12 cellular contexts compared by ENCODE assay signal in the genomic region with DNA sequence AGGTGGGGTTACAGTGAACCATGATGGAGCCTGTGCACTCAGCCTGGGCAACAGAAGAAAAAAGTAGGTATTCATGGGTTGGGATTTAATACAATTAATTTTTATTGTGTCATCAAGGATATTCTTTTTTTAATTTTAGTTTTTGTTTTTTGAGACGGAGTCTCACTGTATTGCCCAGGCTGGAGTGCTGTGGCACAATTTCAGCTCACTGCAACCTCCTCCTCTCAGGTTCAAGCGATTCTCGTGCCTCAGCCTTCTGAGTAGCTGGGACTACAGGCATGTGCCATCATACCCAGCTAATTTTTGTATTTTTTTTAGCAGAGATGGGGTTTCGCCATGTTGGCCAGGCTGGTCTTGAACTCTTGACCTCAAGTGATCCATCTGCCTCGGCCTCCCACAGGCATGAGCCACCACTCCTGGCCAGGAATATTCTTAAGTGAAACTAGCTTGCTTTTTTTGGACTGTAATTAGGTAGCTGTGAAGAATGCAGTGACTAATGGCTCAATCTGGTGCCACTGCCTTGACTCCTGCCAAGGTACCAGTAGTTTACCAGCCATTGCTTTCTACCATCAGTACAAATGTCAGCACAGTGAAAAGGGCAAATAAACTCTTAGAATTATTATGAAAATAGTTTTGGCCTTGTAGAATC. TPM values are rescaled to one million over a fixed set of nuclear protein-coding genes. Genes with fewer than 3 reads are reported as not detected.
DNase-seq lines count a peak whose midpoint lies in the region; ATAC-seq and TF ChIP-seq lines count a peak whose summit lies in the region.
"Had no signal": no experiment of that assay in that cellular context is flagged by ENCODE, and none has a peak within 500 bp of the region (broad histone marks: within the 10 kb centered on the region; RNA-seq: fewer than 3 reads in every experiment).

No MANE protein-coding gene starts in this region.

- peaks cover 42% of the 10 kb centered on the region for H3K4me1 Mint-ChIP-seq in stimulated activated naive CD8-positive, alpha-beta T cell treated with anti-CD3 and anti-CD28 coated beads, Interleukin-15, amount 100 ng/mL, for 72 hours

- no peak overlapping the region for H2AFZ ChIP-seq in DND-41 (ENCODE audit: low read depth, low read length)
- H2AFZ ChIP-seq: neural progenitor cell had no signal

- no peak overlapping the region for H3K27ac ChIP-seq in DND-41 (ENCODE audit: low read length)
- H3K27ac ChIP-seq: neural progenitor cell had no signal

- peaks cover 25% of the 10 kb centered on the region for H3K4me1 ChIP-seq in DND-41 (ENCODE audit: insufficient read depth, low read length)

- peaks cover 49% of the 10 kb centered on the region; the same call in 1 of the 2 replicates for H4K20me1 ChIP-seq in DND-41 (ENCODE audit: insufficient read depth, low read length)

- no peak for ATAC-seq in DND-41 (ENCODE audit: insufficient read depth, low read depth)
- ATAC-seq in omental fat pad (ENCODE audit: low FRiP score), result peak; percentile 55
- ATAC-seq in stimulated activated naive CD8-positive, alpha-beta T cell treated with anti-CD3 and anti-CD28 coated beads, Interleukin-15, amount 100 ng/mL, for 72 hours, result no peak

- DNase-seq in DND-41, result no peak
- peak; percentile 31 for DNase-seq in NCI-H1694 treated with DMSO at 0.1 percent for 48 hours (lab: John Stamatoyannopoulos, UW)
- peak; percentile 44 for DNase-seq in choroid plexus epithelial cell (ENCODE audit: low read depth)
- no peak for DNase-seq in omental fat pad (ENCODE audit: low spot score)
- no peak for DNase-seq in NOMO-1 (lab: John Stamatoyannopoulos, UW; ENCODE audit: unreplicated experiment in 2 of 2)
- DNase-seq in activated CD8-positive, alpha-beta memory T cell treated with anti-CD3 and anti-CD28 coated beads, Interleukin-2, amount 50 U/mL, for 48 hours, result no peak
- DNase-seq in stimulated activated naive CD8-positive, alpha-beta T cell treated with anti-CD3 and anti-CD28 coated beads, Interleukin-15, amount 100 ng/mL, for 72 hours, result no peak
- DNase-seq in stimulated activated naive CD4-positive, alpha-beta T cell (lab: John Stamatoyannopoulos, UW), result no peak
- DNase-seq: head of caudate nucleus, NCI-H345 had no signal

- H3K4me3 Mint-ChIP-seq in stimulated activated naive CD8-positive, alpha-beta T cell treated with anti-CD3 and anti-CD28 coated beads, Interleukin-15, amount 100 ng/mL, for 72 hours, result no peak overlapping the region

- no peaks in the 10 kb centered on the region; the same call in 1 of the 2 replicates for H3K36me3 ChIP-seq in DND-41 (ENCODE audit: insufficient read depth, low read length)
- H3K36me3 ChIP-seq: neural progenitor cell had no signal

- peaks cover 96% of the 10 kb centered on the region for H3K79me2 ChIP-seq in DND-41 (ENCODE audit: insufficient read depth, low read length)

- no peaks in the 10 kb centered on the region for H3K9me3 Mint-ChIP-seq in stimulated activated naive CD8-positive, alpha-beta T cell treated with anti-CD3 and anti-CD28 coated beads, Interleukin-15, amount 100 ng/mL, for 72 hours
- H3K9me3 Mint-ChIP-seq: activated naive CD4-positive, alpha-beta T cell treated with anti-CD3 and anti-CD28 coated beads, Interleukin-2, amount 50 U/mL, for 24 hours had no signal

- peak overlapping the region; percentile 70; the same call in 1 of the 2 replicates for H3K4me2 ChIP-seq in DND-41 (ENCODE audit: insufficient read depth, low read length)

- H3K4me3 ChIP-seq in DND-41 (ENCODE audit: low read depth in 1 of 2, low read length in 2 of 2) (peak overlapping the region in 1 of 2 experiments; percentile 40; a peak in 1 of 4 replicates), choroid plexus epithelial cell (ENCODE audit: low read depth, low read length) (no peak overlapping the region)
- H3K4me3 ChIP-seq: neural progenitor cell had no signal

- TF ChIP-seq CTCF in DND-41 (IDR thresholded peaks at IDR 0.05; ENCODE audit: borderline replicate concordance, extremely low read depth, low read length, poor library complexity, severe bottlenecking), result no peak
- TF ChIP-seq CTCF in choroid plexus epithelial cell (conservative IDR thresholded peaks at IDR 0.05; ENCODE audit: low read depth, low read length), result no peak
- TF ChIP-seq CTCF in omental fat pad (IDR thresholded peaks at IDR 0.05), result no peak

- H3K9ac ChIP-seq in DND-41 (ENCODE audit: low read depth, low read length), result no peak overlapping the region
- H3K9ac ChIP-seq: neural progenitor cell had no signal

- H3K27ac Mint-ChIP-seq in stimulated activated naive CD8-positive, alpha-beta T cell treated with anti-CD3 and anti-CD28 coated beads, Interleukin-15, amount 100 ng/mL, for 72 hours, result no peak overlapping the region
- H3K27ac Mint-ChIP-seq: activated naive CD4-positive, alpha-beta T cell treated with anti-CD3 and anti-CD28 coated beads, Interleukin-2, amount 50 U/mL, for 24 hours; neural progenitor cell had no signal

- H3K27me3 ChIP-seq in DND-41 (ENCODE audit: insufficient read depth, low read length, poor library complexity), result no peaks in the 10 kb centered on the region
- H3K27me3 ChIP-seq: neural progenitor cell had no signal

- H3K9me3 ChIP-seq in DND-41 (ENCODE audit: insufficient read depth, low read length, severe bottlenecking), result no peaks in the 10 kb centered on the region

- H3K27me3 Mint-ChIP-seq in stimulated activated naive CD8-positive, alpha-beta T cell treated with anti-CD3 and anti-CD28 coated beads, Interleukin-15, amount 100 ng/mL, for 72 hours, result no peaks in the 10 kb centered on the region
- H3K27me3 Mint-ChIP-seq: activated naive CD4-positive, alpha-beta T cell treated with anti-CD3 and anti-CD28 coated beads, Interleukin-2, amount 50 U/mL, for 24 hours had no signal

RNA-seq across cellular contexts. Expression of a gene that starts 4.8 kb away (rescaled TPM):
- 10 to 100 TPM; 11.1 to 32.0 (median 13.3) TPM for total RNA-seq in omental fat pad

Comparison
In these comparisons a context has a peak if more than half of its experiments do, and no peak if none do; other contexts are left out.
1. DNase-seq: peak in NCI-H1694 treated with DMSO at 0.1 percent for 48 hours (single experiment) and choroid plexus epithelial cell (single experiment); none in DND-41 (single experiment), omental fat pad (single experiment), NOMO-1 (0 of 2), activated CD8-positive, alpha-beta memory T cell treated with anti-CD3 and anti-CD28 coated beads, Interleukin-2, amount 50 U/mL, for 48 hours (single experiment), stimulated activated naive CD8-positive, alpha-beta T cell treated with anti-CD3 and anti-CD28 coated beads, Interleukin-15, amount 100 ng/mL, for 72 hours (0 of 2) and stimulated activated naive CD4-positive, alpha-beta T cell (0 of 6).